ENCODE assay signal across 8 cellular contexts in genomic region chr2:119218478-119219064, GRCh38. TPM values are rescaled to one million over a fixed set of nuclear protein-coding genes. Genes with fewer than 3 reads are reported as not detected.
DNase-seq lines count a peak whose midpoint lies in the region; ATAC-seq, FAIRE-seq and TF ChIP-seq lines count a peak whose summit lies in the region.

No MANE protein-coding gene starts in this region.

- ATAC-seq in HG02588 (IDR thresholded peaks at IDR 0.05; ENCODE audit: unreplicated experiment) = no peak

- peak; percentile 71 for TF ChIP-seq CTCF in BJ (IDR thresholded peaks at IDR 0.05; ENCODE audit: insufficient read depth, low read depth, low read length)
- peak; percentile 62 for TF ChIP-seq CTCF in HFF-Myc (IDR thresholded peaks at IDR 0.05; ENCODE audit: low read depth, low read length, missing control alignments)
- TF ChIP-seq CTCF in RWPE1 (conservative IDR thresholded peaks at IDR 0.05; ENCODE audit: low read depth) = no peak; the same call in 1 of the 2 replicates
- TF ChIP-seq CTCF in cardiac muscle cell (IDR thresholded peaks at IDR 0.05; ENCODE audit: low read depth, low read length) = peak; percentile 26

- DNase-seq in BJ (ENCODE audit: low read depth) = no peak
- peak; percentile 59 for DNase-seq in HFF-Myc (ENCODE audit: extremely low read depth, low read depth)
- peak; percentile 35 for DNase-seq in RWPE1 (ENCODE audit: low spot score)
- peak; percentile 63 to 68 for DNase-seq in cardiac muscle cell (ENCODE audit: low read depth in 1 of 2, low spot score in 1 of 2)
- no peak for DNase-seq in urothelium cell line (ENCODE audit: low spot score)
- DNase-seq in activated T-helper 2 cell treated with anti-CD3 and anti-CD28 coated beads, Interferon-gamma antibody, Interleukin-2, Interleukin-4, amounts not matched to agents 10 μg/mL and 5 μg/mL and 100 μg/mL, durations not matched to agents 14 hours and 24 hours and 36 hours (ENCODE audit: low spot score) = no peak
- no peak for DNase-seq in hippocampal formation (lab: John Stamatoyannopoulos, UW)

- POLR2A ChIA-PET in BJ (lab: Charles Lee) (no interaction called here), RWPE1 (lab: Yijun Ruan, JAX; ENCODE audit: low non-redundant PET) (no interaction called here)

- H3K27ac Mint-ChIP-seq in activated T-helper 2 cell treated with anti-CD3 and anti-CD28 coated beads, Interferon-gamma antibody, Interleukin-2, Interleukin-4, amounts not matched to agents 10 μg/mL and 5 μg/mL and 100 μg/mL, durations not matched to agents 14 hours and 24 hours and 36 hours = no peak overlapping the region

- CTCF ChIA-PET in BJ (lab: Yijun Ruan, JAX) = interaction anchor here (0.7 to 4.9 kb wide), 12 partner anchors 12 to 131 kb away, joined by 3 to 40 read pairs (median 4); no protein-coding TSS in a partner anchor
- CTCF ChIA-PET in RWPE1 (lab: Yijun Ruan, JAX) = interaction anchor here (0.7 to 1.5 kb wide), 2 partner anchors 10 to 71 kb away, joined by 3 to 5 read pairs; no protein-coding TSS in a partner anchor

- H3K36me3 Mint-ChIP-seq in activated T-helper 2 cell treated with anti-CD3 and anti-CD28 coated beads, Interferon-gamma antibody, Interleukin-2, Interleukin-4, amounts not matched to agents 10 μg/mL and 5 μg/mL and 100 μg/mL, durations not matched to agents 14 hours and 24 hours and 36 hours (ENCODE audit: low read depth) = no peaks in the 10 kb centered on the region

- H3K4me1 Mint-ChIP-seq in activated T-helper 2 cell treated with anti-CD3 and anti-CD28 coated beads, Interferon-gamma antibody, Interleukin-2, Interleukin-4, amounts not matched to agents 10 μg/mL and 5 μg/mL and 100 μg/mL, durations not matched to agents 14 hours and 24 hours and 36 hours (ENCODE audit: low read depth) = no peaks in the 10 kb centered on the region

- intact Hi-C loops in activated T-helper 2 cell treated with anti-CD3 and anti-CD28 coated beads, Interferon-gamma antibody, Interleukin-2, Interleukin-4, amounts not matched to agents 10 μg/mL and 5 μg/mL and 100 μg/mL, durations not matched to agents 14 hours and 24 hours and 36 hours (cut with micrococcal nuclease) = no loop called here

- peak; percentile 90 for FAIRE-seq in urothelium cell line (lab: Jason Lieb, UNC)

- no peak overlapping the region for H3K4me3 ChIP-seq in BJ (ENCODE audit: low read depth, low read length)
- H3K4me3 ChIP-seq in HFF-Myc (replicated peaks; ENCODE audit: low read depth, low read length) = no peak overlapping the region
- no peak overlapping the region for H3K4me3 ChIP-seq in cardiac muscle cell

- H3K36me3 ChIP-seq in BJ (ENCODE audit: control insufficient read depth, insufficient read depth, low read length) (no peaks in the 10 kb centered on the region), cardiac muscle cell (no peaks in the 10 kb centered on the region)

- no peak overlapping the region for H3K27ac ChIP-seq in RWPE1
- no peak overlapping the region for H3K27ac ChIP-seq in cardiac muscle cell

- H3K27me3 Mint-ChIP-seq in activated T-helper 2 cell treated with anti-CD3 and anti-CD28 coated beads, Interferon-gamma antibody, Interleukin-2, Interleukin-4, amounts not matched to agents 10 μg/mL and 5 μg/mL and 100 μg/mL, durations not matched to agents 14 hours and 24 hours and 36 hours (ENCODE audit: low read depth) = peaks cover 20% of the 10 kb centered on the region

- H3K9me3 ChIP-seq in cardiac muscle cell (ENCODE audit: low read depth) = no peaks in the 10 kb centered on the region

- H3K27me3 ChIP-seq in BJ (ENCODE audit: control insufficient read depth, insufficient read depth, low read length) = no peaks in the 10 kb centered on the region
- no peaks in the 10 kb centered on the region for H3K27me3 ChIP-seq in cardiac muscle cell

- no peaks in the 10 kb centered on the region for H3K9me3 Mint-ChIP-seq in activated T-helper 2 cell treated with anti-CD3 and anti-CD28 coated beads, Interferon-gamma antibody, Interleukin-2, Interleukin-4, amounts not matched to agents 10 μg/mL and 5 μg/mL and 100 μg/mL, durations not matched to agents 14 hours and 24 hours and 36 hours

- H3K4me3 Mint-ChIP-seq in activated T-helper 2 cell treated with anti-CD3 and anti-CD28 coated beads, Interferon-gamma antibody, Interleukin-2, Interleukin-4, amounts not matched to agents 10 μg/mL and 5 μg/mL and 100 μg/mL, durations not matched to agents 14 hours and 24 hours and 36 hours (ENCODE audit: low read depth) = no peak overlapping the region

- peaks cover 17% of the 10 kb centered on the region for H3K4me1 ChIP-seq in cardiac muscle cell (ENCODE audit: low read depth)

RNA-seq across cellular contexts. Expression of gene STEAP3, which starts 5.1 kb away (rescaled TPM):
- polyA plus RNA-seq in BJ (2011; rRNA removed) (7.7 and 13.9 TPM in 2 replicates), cardiac muscle cell (3.5 and 4.5 TPM in 2 replicates)
- 6.7 and 7.0 TPM in 2 replicates for polyA minus RNA-seq in BJ (2011; rRNA and poly(A)+ RNA removed)
- 3.8 TPM in 2 replicates for total RNA-seq in cardiac muscle cell
- total RNA-seq in activated T-helper 2 cell treated with anti-CD3 and anti-CD28 coated beads, Interferon-gamma antibody, Interleukin-2, Interleukin-4, amounts not matched to agents 10 μg/mL and 5 μg/mL and 100 μg/mL, durations not matched to agents 14 hours and 24 hours and 36 hours = 0.55 and 0.78 TPM in 2 replicates

Comparison
In these comparisons a context has a peak if more than half of its experiments do, and no peak if none do; other contexts are left out.
1. DNase-seq: peak in HFF-Myc (single experiment), RWPE1 (single experiment) and cardiac muscle cell (2 of 2); none in BJ (single experiment), urothelium cell line (single experiment), activated T-helper 2 cell treated with anti-CD3 and anti-CD28 coated beads, Interferon-gamma antibody, Interleukin-2, Interleukin-4, amounts not matched to agents 10 μg/mL and 5 μg/mL and 100 μg/mL, durations not matched to agents 14 hours and 24 hours and 36 hours (single experiment) and hippocampal formation (0 of 2).